In genomic region chr6:2827112-2827511, GRCh38 we compare ENCODE assay signal across 15 cellular contexts. TPM values are rescaled to one million over a fixed set of nuclear protein-coding genes. Genes with fewer than 3 reads are reported as not detected.
A peak's percentile ranks its signal among the peaks of the same experiment; 100 is the strongest.
DNase-seq lines count a peak whose midpoint lies in the region; ATAC-seq and TF ChIP-seq lines count a peak whose summit lies in the region.
"Had no signal": no experiment of that assay in that cellular context is flagged by ENCODE, and none has a peak within 500 bp of the region (broad histone marks: within the 10 kb centered on the region; RNA-seq: fewer than 3 reads in every experiment).

No MANE protein-coding gene starts in this region.

- H3K27me3 Mint-ChIP-seq in mesothelial cell of epicardium (ENCODE audit: low read depth): no peaks in the 10 kb centered on the region
- H3K27me3 Mint-ChIP-seq: CD4-positive, alpha-beta memory T cell had no signal

- H3K4me1 Mint-ChIP-seq in mesothelial cell of epicardium: peaks cover 2% of the 10 kb centered on the region

- H3K27ac ChIP-seq in left ventricle myocardium inferior (replicated peaks): no peak overlapping the region
- H3K27ac ChIP-seq: C4-2B, HL-60 had no signal

- peaks cover 14% of the 10 kb centered on the region for H3K4me1 ChIP-seq in left ventricle myocardium inferior
- H3K4me1 ChIP-seq: BE2C had no signal

- H3K36me3 ChIP-seq in left ventricle myocardium inferior: peaks cover 1% of the 10 kb centered on the region
- H3K36me3 ChIP-seq: BE2C had no signal

- H3K4me3 Mint-ChIP-seq in mesothelial cell of epicardium: no peak overlapping the region
- H3K4me3 Mint-ChIP-seq: CD4-positive, alpha-beta memory T cell had no signal

- DNase-seq in Right ventricle myocardium superior: no peak
- no peak for DNase-seq in left ventricle myocardium inferior
- no peak for DNase-seq in left cardiac atrium
- no peak for DNase-seq in mesothelial cell of epicardium (ENCODE audit: low spot score in 2 of 2, unreplicated experiment in 2 of 2)
- DNase-seq in activated CD8-positive, alpha-beta memory T cell treated with anti-CD3 and anti-CD28 coated beads, Interleukin-2, amount 50 U/mL, for 4 hours: no peak
- no peak for DNase-seq in stimulated activated CD4-positive, alpha-beta T cell treated with anti-CD3 and anti-CD28 coated beads, Interleukin-1b, Interleukin-23, amount 100 ng/mL, for 48 hours
- DNase-seq: ACHN; BE2C; CD4-positive, alpha-beta memory T cell; DMS79 had no signal

- H3K27ac Mint-ChIP-seq in mesothelial cell of epicardium: peak overlapping the region; percentile 34
- H3K27ac Mint-ChIP-seq: CD4-positive, alpha-beta memory T cell had no signal

- ATAC-seq in Right ventricle myocardium superior (ENCODE audit: poor library complexity): peak; percentile 60
- peak; percentile 39 to 82 for ATAC-seq in left cardiac atrium
- no peak for ATAC-seq in GM21619 (IDR thresholded peaks at IDR 0.05; ENCODE audit: unreplicated experiment)
- ATAC-seq: HCT116 had no signal

- H3K27me3 ChIP-seq in left ventricle myocardium inferior (ENCODE audit: low read depth): no peaks in the 10 kb centered on the region
- H3K27me3 ChIP-seq: BE2C had no signal

- H3K4me3 ChIP-seq in left ventricle myocardium inferior: no peak overlapping the region

- no peaks in the 10 kb centered on the region for H3K9me3 Mint-ChIP-seq in mesothelial cell of epicardium

- peaks cover 5% of the 10 kb centered on the region for H3K36me3 Mint-ChIP-seq in mesothelial cell of epicardium

- TF ChIP-seq CTCF in left ventricle myocardium inferior (IDR thresholded peaks at IDR 0.05; ENCODE audit: borderline replicate concordance): no peak
- no peak for TF ChIP-seq CTCF in mesothelial cell of epicardium (IDR thresholded peaks at IDR 0.05; ENCODE audit: unreplicated experiment)

- intact Hi-C loops in Right ventricle myocardium superior (cut with DNase I) (loop anchor here (5.0 kb wide), 1 partner anchor 35 kb away; no protein-coding TSS in a partner anchor), left ventricle myocardium inferior (cut with micrococcal nuclease) (no loop called here), left cardiac atrium (cut with DNase I) (no loop called here)

- no peaks in the 10 kb centered on the region for H3K9me3 ChIP-seq in left ventricle myocardium inferior (replicated peaks)
- H3K9me3 ChIP-seq: BE2C had no signal

RNA-seq across cellular contexts. Expression of gene SERPINB1, which starts 14.6 kb away (rescaled TPM):
- 25.3 TPM for total RNA-seq in Right ventricle myocardium superior
- 23.4 TPM for total RNA-seq in left ventricle myocardium inferior
- 10 to 100 TPM; 27.5 to 39.2 TPM for total RNA-seq in left cardiac atrium
- total RNA-seq in mesothelial cell of epicardium: 18.5 to 20.3 TPM (median 19.5 TPM) in 3 replicates
- total RNA-seq: G401 had no signal
